ENCODE assay signal across 8 cellular contexts in the genomic region with DNA sequence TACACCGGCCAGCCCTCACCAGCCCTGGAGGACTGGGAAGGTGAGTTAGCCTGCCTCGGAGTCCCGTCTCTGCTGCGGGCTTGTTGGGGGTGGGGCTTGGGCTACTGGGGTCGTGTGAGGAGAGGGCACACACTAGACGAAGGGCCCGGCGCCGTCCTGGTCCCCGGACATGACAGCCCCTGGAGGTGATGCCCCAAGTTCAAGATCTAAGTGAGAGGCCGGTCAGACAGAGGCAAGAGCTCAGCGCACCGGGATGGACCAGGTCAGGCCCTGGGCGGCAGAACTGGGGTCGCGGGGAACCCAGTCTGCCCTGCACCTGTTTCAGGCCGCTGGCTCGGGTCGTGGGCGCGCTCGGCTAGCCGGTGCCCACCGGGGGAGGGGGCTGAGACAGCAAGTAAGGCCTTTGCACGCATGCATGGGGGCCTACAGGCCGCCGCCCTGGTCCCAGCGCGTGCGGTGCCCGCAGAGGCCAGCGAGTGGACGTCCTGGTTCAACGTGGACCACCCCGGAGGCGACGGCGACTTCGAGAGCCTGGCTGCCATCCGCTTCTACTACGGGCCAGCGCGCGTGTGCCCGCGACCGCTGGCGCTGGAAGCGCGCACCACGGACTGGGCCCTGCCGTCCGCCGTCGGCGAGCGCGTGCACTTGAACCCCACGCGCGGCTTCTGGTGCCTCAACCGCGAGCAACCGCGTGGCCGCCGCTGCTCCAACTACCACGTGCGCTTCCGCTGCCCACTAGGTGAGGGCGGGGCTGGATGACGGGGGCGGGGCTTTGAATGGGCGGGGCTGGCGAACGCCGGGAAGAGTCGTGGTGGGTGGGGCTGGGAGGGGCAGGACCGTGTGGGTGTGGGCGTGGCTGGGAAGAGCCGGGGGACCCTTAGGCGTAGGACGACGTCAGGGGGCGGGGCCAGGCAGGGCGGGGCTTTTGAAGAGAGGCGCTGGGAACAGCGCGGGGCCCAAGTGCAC. TPM values are rescaled to one million over a fixed set of nuclear protein-coding genes. Genes with fewer than 3 reads are reported as not detected.
DNase-seq lines count a peak whose midpoint lies in the region; ATAC-seq, FAIRE-seq and TF ChIP-seq lines count a peak whose summit lies in the region.

No MANE protein-coding gene starts in this region.

- peak overlapping the region; percentile 62; the same call in 1 of the 2 replicates for H3K4me2 ChIP-seq in K562 (ENCODE audit: insufficient read depth, low read length)
- H3K4me2 ChIP-seq in HepG2 (ENCODE audit: low read depth, low read length): no peak overlapping the region

- intact Hi-C loops in K562 (cut with micrococcal nuclease) (no loop called here), HepG2 (cut with micrococcal nuclease; ENCODE audit: unreplicated experiment) (no loop called here)

- BruUV-seq in K562 (replicated peaks; lab: Mats Ljungman, UMichigan) (no TSS peak), HepG2 (replicated peaks; lab: Mats Ljungman, UMichigan) (no TSS peak)

- FAIRE-seq in K562 (lab: Jason Lieb, UNC) (peak; percentile 65), HepG2 (lab: Jason Lieb, UNC) (no peak), RCC 7860 (lab: Jason Lieb, UNC) (no peak)

- WGBS in K562 (ENCODE audit: insufficient coverage, low coverage, missing lambda C conversion rate): 65% methylated on average over 47 of the region's 89 CpGs
- WGBS in HepG2 (ENCODE audit: low lambda C conversion rate): 69% methylated on average over 75 of the region's 89 CpGs

- TF ChIP-seq RAD21 in K562 (CRISPR knock-in tag; conservative IDR thresholded peaks at IDR 0.05 in 1 of 2, IDR thresholded peaks at IDR 0.05 in 1 of 2) (no peak), HepG2 (CRISPR knock-in tag; IDR thresholded peaks at IDR 0.05) (no peak)

- H3K27me3 ChIP-seq in K562 (ENCODE audit: control insufficient read depth in 2 of 2, insufficient read depth in 2 of 2, low read length in 2 of 2) (no peaks in the 10 kb centered on the region), HepG2 (ENCODE audit: control insufficient read depth in 1 of 2, insufficient read depth in 2 of 2, low read length in 2 of 2) (peaks cover 0 to 10% of the 10 kb centered on the region in 2 experiments; a peak in 1 of 5 replicates)

- H3K9me1 ChIP-seq in K562 (ENCODE audit: control insufficient read depth, insufficient read depth, low read length): no peaks in the 10 kb centered on the region

- H3K4me1 ChIP-seq in K562 (replicated peaks in 1 of 2; ENCODE audit: control insufficient read depth in 2 of 2, insufficient read depth in 2 of 2, low read length in 2 of 2): peaks cover 2 to 70% of the 10 kb centered on the region in 2 experiments; a peak in 2 of 5 replicates
- H3K4me1 ChIP-seq in HepG2 (ENCODE audit: insufficient read depth, low read length): 0 out of 2 replicates have a peak, but pooled peaks cover 5% of the 10 kb centered on the region

- H3K9ac ChIP-seq in K562 (ENCODE audit: insufficient read depth in 1 of 2, low read depth in 2 of 2, low read length in 2 of 2): no peak overlapping the region; a peak in 1 of 4 replicates
- H3K9ac ChIP-seq in HepG2 (ENCODE audit: insufficient read depth, low read depth, low read length): no peak overlapping the region

- H3K79me2 ChIP-seq in K562 (ENCODE audit: control insufficient read depth, insufficient read depth, low read length) (no peaks in the 10 kb centered on the region), HepG2 (ENCODE audit: insufficient read depth, low read length) (no peaks in the 10 kb centered on the region)

- H2AFZ ChIP-seq in K562 (ENCODE audit: low read depth, low read length) (peak overlapping the region; percentile 82), HepG2 (ENCODE audit: low read length) (no peak overlapping the region)

- H3K9me3 ChIP-seq in K562 (replicated peaks; ENCODE audit: control insufficient read depth, insufficient read depth, low read depth, low read length): no peaks in the 10 kb centered on the region; the same call in 1 of the 2 replicates
- H3K9me3 ChIP-seq in HepG2 (ENCODE audit: low read length): no peaks in the 10 kb centered on the region

- H3K27ac ChIP-seq in K562 (ENCODE audit: extremely low read depth, low read depth, low read length) (peak overlapping the region; percentile 68; the same call in 1 of the 3 replicates), HepG2 (ENCODE audit: extremely low read length, insufficient read depth, low read length) (no peak overlapping the region)

- TF ChIP-seq EP300 in K562 (IDR thresholded peaks at IDR 0.05; ENCODE audit: low read length) (no peak), HepG2 (IDR thresholded peaks at IDR 0.05; ENCODE audit: low read depth in 2 of 2, low read length in 2 of 2) (no peak), HepG2 (CRISPR knock-in tag; IDR thresholded peaks at IDR 0.05; ENCODE audit: borderline replicate concordance) (no peak)

- TF ChIP-seq CTCF in K562 (IDR thresholded peaks at IDR 0.05 in 2 of 3, conservative IDR thresholded peaks at IDR 0.05 in 1 of 3; ENCODE audit: insufficient read depth in 2 of 3, low read depth in 1 of 3, low read length in 3 of 3): no peak
- TF ChIP-seq CTCF in HepG2 (CRISPR knock-in tag; IDR thresholded peaks at IDR 0.05): no peak

- H3K4me3 ChIP-seq in K562: peak overlapping the region; percentile 34
- no peak overlapping the region for H3K4me3 ChIP-seq in HepG2 (replicated peaks in 1 of 3; ENCODE audit: insufficient read depth in 1 of 3, low read depth in 2 of 3, low read length in 3 of 3)

- peak; percentile 64 for DNase-seq in EH (ENCODE audit: low read depth)
- DNase-seq in T1000 (lab: John Stamatoyannopoulos, UW): peak; percentile 27
- DNase-seq in K562 (ENCODE audit: extremely low read depth in 1 of 4, low spot score in 3 of 4): peak; percentile 92 to 97 (median 96)
- DNase-seq in HepG2 (ENCODE audit: low spot score): no peak
- peak; percentile 67 to 83 for DNase-seq in stimulated activated CD8-positive, alpha-beta memory T cell treated with anti-CD3 and anti-CD28 coated beads, Interleukin-2, amount 100 ng/mL, for 48 hours (ENCODE audit: low read depth in 2 of 2)
- DNase-seq in cerebellum (ENCODE audit: low spot score): no peak
- DNase-seq in RCC 7860 (ENCODE audit: low spot score): no peak

- no peak for TF ChIP-seq POLR2A in K562 (conservative IDR thresholded peaks at IDR 0.05)
- no peak for TF ChIP-seq POLR2A in HepG2 (IDR thresholded peaks at IDR 0.05; ENCODE audit: insufficient read depth in 1 of 2, low read depth in 2 of 2, low read length in 2 of 2)

- POLR2A ChIA-PET in K562 (lab: Yijun Ruan, JAX) (interaction anchor here (0.6 kb wide), 1 partner anchor 17 kb away, joined by 3 read pairs; no protein-coding TSS in a partner anchor), HepG2 (lab: Yijun Ruan, JAX) (no interaction called here)

- ATAC-seq in K562 (peak; percentile 88), HepG2 (peak; percentile 3; the same call in 1 of the 3 replicates), GM19397 (IDR thresholded peaks at IDR 0.05; ENCODE audit: unreplicated experiment) (no peak)

- CTCF ChIA-PET in K562 (lab: Yijun Ruan, JAX; ENCODE audit: low intra/inter-chr PET ratio) (no interaction called here), HepG2 (lab: Yijun Ruan, JAX; ENCODE audit: low intra/inter-chr PET ratio, low total read pairs) (no interaction called here)

- in situ Hi-C loops in K562 (cut with MboI) (loop anchor here (25.0 kb wide), 1 partner anchor 97 kb away; a partner anchor contains a TSS), HepG2 (cut with HindIII; ENCODE audit: extremely low pct_ligation_motif_present, low pct_unique_long_range_greater_than_20kb) (loop anchor here (5.0 to 25.0 kb wide), 2 partner anchors 102 to 422 kb away; a partner anchor contains a TSS)

- H4K20me1 ChIP-seq in K562 (replicated peaks; ENCODE audit: control insufficient read depth, insufficient read depth, low read length): no peaks in the 10 kb centered on the region
- H4K20me1 ChIP-seq in HepG2 (ENCODE audit: insufficient read depth, low read length): no peaks in the 10 kb centered on the region

- H3K36me3 ChIP-seq in K562 (ENCODE audit: control insufficient read depth, insufficient read depth, low read length) (no peaks in the 10 kb centered on the region), HepG2 (replicated peaks in 1 of 2; ENCODE audit: control insufficient read depth in 1 of 2, insufficient read depth in 2 of 2, low read length in 2 of 2) (no peaks in the 10 kb centered on the region)

RNA-seq across cellular contexts. Expression of a gene that starts 2.0 kb away (rescaled TPM):
- total RNA-seq in K562 (2011; cell fraction: chromatin; rRNA removed; ENCODE audit: low replicate concordance): 0.09 and 0.56 TPM in 2 replicates
- total RNA-seq in K562 (2011; cell fraction: nucleolus; rRNA removed): 0.53 and 0.67 TPM in 2 replicates
- total RNA-seq in K562 (2011; cell fraction: nucleoplasm; rRNA removed): 0.29 and 0.46 TPM in 2 replicates
- 0.23 and 0.33 TPM in 2 replicates for total RNA-seq in K562 (2014; rRNA removed)
- total RNA-seq in K562 (2014; rRNA removed; fragmentation: Illumina TruSeq; extraction: Trizol): 0.04 TPM in 1 of 2 replicates, not detected in the other
- total RNA-seq in K562 (2015; rRNA removed; fragmentation: Illumina TruSeq; extraction: Trizol): 0.08 and 0.11 TPM in 2 replicates
- 0.29 and 0.35 TPM in 2 replicates for total RNA-seq in K562 (2021)
- 0.04 and 0.07 TPM in 2 replicates for polyA plus RNA-seq in K562 (2011; rRNA removed)
- 0.01 and 0.67 TPM in 2 replicates for polyA plus RNA-seq in K562 (2011; cell fraction: cytosol; rRNA removed)
- 0.22 and 0.77 TPM in 2 replicates for polyA plus RNA-seq in K562 (2011; cell fraction: nucleus; rRNA removed)
- polyA plus RNA-seq in K562 (2012): 0.05 and 0.29 TPM in 2 replicates
- polyA plus RNA-seq in K562 (2014; fragmentation: Illumina TruSeq; extraction: Trizol): 0.04 TPM in 2 replicates
- polyA plus RNA-seq in K562 (2014; fragmentation: Nextera tagmentation; extraction: Ambion mirVana): not detected
- 0.05 and 0.31 TPM in 2 replicates for polyA plus RNA-seq in K562 (2014; rRNA removed)
- 0.14 TPM in 1 of 2 replicates, not detected in the other for polyA minus RNA-seq in K562 (2011; rRNA and poly(A)+ RNA removed)
- polyA minus RNA-seq in K562 (2011; cell fraction: cytosol; rRNA and poly(A)+ RNA removed): not detected in 2 replicates
- polyA minus RNA-seq in K562 (2011; cell fraction: nucleus; rRNA and poly(A)+ RNA removed): 0.22 and 0.27 TPM in 2 replicates
- total RNA-seq in HepG2 (2016; rRNA removed; fragmentation: Illumina TruSeq; extraction: Trizol): 0.09 TPM in 1 of 2 replicates, not detected in the other
- not detected in 2 replicates for total RNA-seq in HepG2 (2016; cell fraction: cytosol; rRNA removed; fragmentation: Illumina TruSeq; extraction: Trizol; ENCODE audit: low read depth)
- total RNA-seq in HepG2 (2016; cell fraction: insoluble cytoplasmic fraction; rRNA removed; fragmentation: Illumina TruSeq; extraction: Trizol): 0.15 TPM in 1 of 2 replicates, not detected in the other
- not detected in 2 replicates for total RNA-seq in HepG2 (2016; cell fraction: membrane; rRNA removed; fragmentation: Illumina TruSeq; extraction: Trizol)
- 0.16 and 0.19 TPM in 2 replicates for total RNA-seq in HepG2 (2016; cell fraction: nucleus; rRNA removed; fragmentation: Illumina TruSeq; extraction: Trizol)
- 0.18 and 0.37 TPM in 2 replicates for polyA plus RNA-seq in HepG2 (2011; rRNA removed)
- polyA plus RNA-seq in HepG2 (2011; cell fraction: cytosol; rRNA removed): 0.16 and 0.19 TPM in 2 replicates
- 0.66 and 0.74 TPM in 2 replicates for polyA plus RNA-seq in HepG2 (2011; cell fraction: nucleus; rRNA removed)
- polyA plus RNA-seq in HepG2 (2012): 0.31 and 0.51 TPM in 2 replicates
- not detected in 2 replicates for polyA plus RNA-seq in HepG2 (2016; cell fraction: cytosol; fragmentation: Illumina TruSeq; extraction: Trizol; ENCODE audit: low read depth)
- 0.05 and 0.12 TPM in 2 replicates for polyA plus RNA-seq in HepG2 (2016; cell fraction: insoluble cytoplasmic fraction; fragmentation: Illumina TruSeq; extraction: Trizol; ENCODE audit: low read depth)
- not detected in 2 replicates for polyA plus RNA-seq in HepG2 (2016; cell fraction: membrane; fragmentation: Illumina TruSeq; extraction: Trizol; ENCODE audit: low read depth)
- 0.35 and 0.44 TPM in 2 replicates for polyA plus RNA-seq in HepG2 (2016; cell fraction: nucleus; fragmentation: Illumina TruSeq; extraction: Trizol; ENCODE audit: insufficient read depth, low read depth)
- 0.20 and 0.30 TPM in 2 replicates for polyA minus RNA-seq in HepG2 (2011; rRNA and poly(A)+ RNA removed; ENCODE audit: low replicate concordance)
- 0.26 and 0.30 TPM in 2 replicates for polyA minus RNA-seq in HepG2 (2011; cell fraction: cytosol; rRNA and poly(A)+ RNA removed)
- 0.26 and 0.37 TPM in 2 replicates for polyA minus RNA-seq in HepG2 (2011; cell fraction: nucleus; rRNA and poly(A)+ RNA removed)
- total RNA-seq in cerebellum: 0.64 TPM

RNA-seq across cellular contexts. Expression of a gene that starts 11.3 kb away (rescaled TPM):
- total RNA-seq in K562 (2011; cell fraction: chromatin; rRNA removed; ENCODE audit: low replicate concordance): 31.5 and 32.8 TPM in 2 replicates
- 14.5 and 16.2 TPM in 2 replicates for total RNA-seq in K562 (2011; cell fraction: nucleolus; rRNA removed)
- 22.3 and 39.8 TPM in 2 replicates for total RNA-seq in K562 (2011; cell fraction: nucleoplasm; rRNA removed)
- total RNA-seq in K562 (2014; rRNA removed) (1.3 and 1.5 TPM in 2 replicates), K562 (2014; rRNA removed; fragmentation: Illumina TruSeq; extraction: Trizol) (0.86 and 0.98 TPM in 2 replicates), K562 (2015; rRNA removed; fragmentation: Illumina TruSeq; extraction: Trizol) (1.1 TPM in 2 replicates), K562 (2021) (3.6 and 4.8 TPM in 2 replicates), HepG2 (2016; rRNA removed; fragmentation: Illumina TruSeq; extraction: Trizol) (0.32 and 0.89 TPM in 2 replicates), cerebellum (2.8 TPM)
- polyA plus RNA-seq in K562 (2011; rRNA removed) (1.0 and 1.6 TPM in 2 replicates), K562 (2014; fragmentation: Illumina TruSeq; extraction: Trizol) (2.9 and 3.8 TPM in 2 replicates), K562 (2014; fragmentation: Nextera tagmentation; extraction: Ambion mirVana) (under 1 TPM in 1 of 2 experiments, not detected in 1; 0.04 TPM), K562 (2014; rRNA removed) (4.8 and 5.8 TPM in 2 replicates), HepG2 (2011; rRNA removed) (4.0 TPM in 2 replicates)
- 0.86 and 2.6 TPM in 2 replicates for polyA plus RNA-seq in K562 (2011; cell fraction: cytosol; rRNA removed)
- 12.5 and 30.5 TPM in 2 replicates for polyA plus RNA-seq in K562 (2011; cell fraction: nucleus; rRNA removed)
- 4.6 and 18.0 TPM in 2 replicates for polyA plus RNA-seq in K562 (2012)
- polyA minus RNA-seq in K562 (2011; rRNA and poly(A)+ RNA removed): 0.81 and 1.1 TPM in 2 replicates
- polyA minus RNA-seq in K562 (2011; cell fraction: cytosol; rRNA and poly(A)+ RNA removed): 0.46 and 1.0 TPM in 2 replicates
- polyA minus RNA-seq in K562 (2011; cell fraction: nucleus; rRNA and poly(A)+ RNA removed): 2.4 and 2.7 TPM in 2 replicates
- 0.30 and 0.44 TPM in 2 replicates for total RNA-seq in HepG2 (2016; cell fraction: cytosol; rRNA removed; fragmentation: Illumina TruSeq; extraction: Trizol; ENCODE audit: low read depth)
- 0.19 and 0.69 TPM in 2 replicates for total RNA-seq in HepG2 (2016; cell fraction: insoluble cytoplasmic fraction; rRNA removed; fragmentation: Illumina TruSeq; extraction: Trizol)
- total RNA-seq in HepG2 (2016; cell fraction: membrane; rRNA removed; fragmentation: Illumina TruSeq; extraction: Trizol): 0.28 and 0.41 TPM in 2 replicates
- 1.1 and 1.4 TPM in 2 replicates for total RNA-seq in HepG2 (2016; cell fraction: nucleus; rRNA removed; fragmentation: Illumina TruSeq; extraction: Trizol)
- 0.47 and 1.4 TPM in 2 replicates for polyA plus RNA-seq in HepG2 (2011; cell fraction: cytosol; rRNA removed)
- polyA plus RNA-seq in HepG2 (2011; cell fraction: nucleus; rRNA removed): 61.3 and 67.2 TPM in 2 replicates
- 5.6 and 8.4 TPM in 2 replicates for polyA plus RNA-seq in HepG2 (2012)
- 0.37 TPM in 1 of 2 replicates, not detected in the other for polyA plus RNA-seq in HepG2 (2016; cell fraction: cytosol; fragmentation: Illumina TruSeq; extraction: Trizol; ENCODE audit: low read depth)
- polyA plus RNA-seq in HepG2 (2016; cell fraction: insoluble cytoplasmic fraction; fragmentation: Illumina TruSeq; extraction: Trizol; ENCODE audit: low read depth): 0.09 TPM in 1 of 2 replicates, not detected in the other
- not detected in 2 replicates for polyA plus RNA-seq in HepG2 (2016; cell fraction: membrane; fragmentation: Illumina TruSeq; extraction: Trizol; ENCODE audit: low read depth)
- polyA plus RNA-seq in HepG2 (2016; cell fraction: nucleus; fragmentation: Illumina TruSeq; extraction: Trizol; ENCODE audit: insufficient read depth, low read depth): 9.8 and 10.6 TPM in 2 replicates
- 0.86 and 2.2 TPM in 2 replicates for polyA minus RNA-seq in HepG2 (2011; rRNA and poly(A)+ RNA removed; ENCODE audit: low replicate concordance)
- 0.49 TPM in 1 of 2 replicates, not detected in the other for polyA minus RNA-seq in HepG2 (2011; cell fraction: cytosol; rRNA and poly(A)+ RNA removed)
- polyA minus RNA-seq in HepG2 (2011; cell fraction: nucleus; rRNA and poly(A)+ RNA removed): 5.0 and 5.3 TPM in 2 replicates

RNA-seq across cellular contexts. Expression of a gene that starts 24.0 kb away (rescaled TPM):
- total RNA-seq in K562 (2011; cell fraction: chromatin; rRNA removed; ENCODE audit: low replicate concordance): 115 and 283 TPM in 2 replicates
- total RNA-seq in K562 (2011; cell fraction: nucleolus; rRNA removed): 289 and 359 TPM in 2 replicates
- 176 and 255 TPM in 2 replicates for total RNA-seq in K562 (2011; cell fraction: nucleoplasm; rRNA removed)
- total RNA-seq in K562 (2014; rRNA removed) (386 and 429 TPM in 2 replicates), K562 (2014; rRNA removed; fragmentation: Illumina TruSeq; extraction: Trizol) (74.8 and 146 TPM in 2 replicates), K562 (2015; rRNA removed; fragmentation: Illumina TruSeq; extraction: Trizol) (397 and 447 TPM in 2 replicates), K562 (2021) (522 and 559 TPM in 2 replicates), HepG2 (2016; rRNA removed; fragmentation: Illumina TruSeq; extraction: Trizol) (278 and 337 TPM in 2 replicates), cerebellum (70.6 TPM)
- polyA plus RNA-seq in K562 (2011; rRNA removed) (340 and 343 TPM in 2 replicates), K562 (2014; fragmentation: Illumina TruSeq; extraction: Trizol) (298 and 395 TPM in 2 replicates), K562 (2014; fragmentation: Nextera tagmentation; extraction: Ambion mirVana) (100 to 1,000 TPM; 263 to 440 TPM), K562 (2014; rRNA removed) (596 and 801 TPM in 2 replicates), HepG2 (2011; rRNA removed) (366 and 368 TPM in 2 replicates)
- 881 and 1,009 TPM in 2 replicates for polyA plus RNA-seq in K562 (2011; cell fraction: cytosol; rRNA removed)
- 249 and 320 TPM in 2 replicates for polyA plus RNA-seq in K562 (2011; cell fraction: nucleus; rRNA removed)
- polyA plus RNA-seq in K562 (2012): 401 and 675 TPM in 2 replicates
- polyA minus RNA-seq in K562 (2011; rRNA and poly(A)+ RNA removed): 72.8 and 113 TPM in 2 replicates
- polyA minus RNA-seq in K562 (2011; cell fraction: cytosol; rRNA and poly(A)+ RNA removed): 98.7 and 142 TPM in 2 replicates
- polyA minus RNA-seq in K562 (2011; cell fraction: nucleus; rRNA and poly(A)+ RNA removed): 52.4 and 62.5 TPM in 2 replicates
- 98.4 and 99.8 TPM in 2 replicates for total RNA-seq in HepG2 (2016; cell fraction: cytosol; rRNA removed; fragmentation: Illumina TruSeq; extraction: Trizol; ENCODE audit: low read depth)
- 323 and 362 TPM in 2 replicates for total RNA-seq in HepG2 (2016; cell fraction: insoluble cytoplasmic fraction; rRNA removed; fragmentation: Illumina TruSeq; extraction: Trizol)
- 84.6 and 89.0 TPM in 2 replicates for total RNA-seq in HepG2 (2016; cell fraction: membrane; rRNA removed; fragmentation: Illumina TruSeq; extraction: Trizol)
- 193 and 208 TPM in 2 replicates for total RNA-seq in HepG2 (2016; cell fraction: nucleus; rRNA removed; fragmentation: Illumina TruSeq; extraction: Trizol)
- 715 and 846 TPM in 2 replicates for polyA plus RNA-seq in HepG2 (2011; cell fraction: cytosol; rRNA removed)
- polyA plus RNA-seq in HepG2 (2011; cell fraction: nucleus; rRNA removed): 199 and 226 TPM in 2 replicates
- polyA plus RNA-seq in HepG2 (2012): 207 and 262 TPM in 2 replicates
- polyA plus RNA-seq in HepG2 (2016; cell fraction: cytosol; fragmentation: Illumina TruSeq; extraction: Trizol; ENCODE audit: low read depth): 72.4 and 85.3 TPM in 2 replicates
- 186 TPM in 2 replicates for polyA plus RNA-seq in HepG2 (2016; cell fraction: insoluble cytoplasmic fraction; fragmentation: Illumina TruSeq; extraction: Trizol; ENCODE audit: low read depth)
- polyA plus RNA-seq in HepG2 (2016; cell fraction: membrane; fragmentation: Illumina TruSeq; extraction: Trizol; ENCODE audit: low read depth): 52.4 and 56.3 TPM in 2 replicates
- polyA plus RNA-seq in HepG2 (2016; cell fraction: nucleus; fragmentation: Illumina TruSeq; extraction: Trizol; ENCODE audit: insufficient read depth, low read depth): 235 and 237 TPM in 2 replicates
- polyA minus RNA-seq in HepG2 (2011; rRNA and poly(A)+ RNA removed; ENCODE audit: low replicate concordance): 73.2 and 83.5 TPM in 2 replicates
- polyA minus RNA-seq in HepG2 (2011; cell fraction: cytosol; rRNA and poly(A)+ RNA removed): 58.6 and 70.0 TPM in 2 replicates
- 42.1 and 44.4 TPM in 2 replicates for polyA minus RNA-seq in HepG2 (2011; cell fraction: nucleus; rRNA and poly(A)+ RNA removed)

RNA-seq across cellular contexts. Expression of a gene that starts 24.7 kb away (rescaled TPM):
- total RNA-seq in K562 (2011; cell fraction: chromatin; rRNA removed; ENCODE audit: low replicate concordance): 1.3 and 7.5 TPM in 2 replicates
- total RNA-seq in K562 (2011; cell fraction: nucleolus; rRNA removed): 14.5 and 15.7 TPM in 2 replicates
- total RNA-seq in K562 (2011; cell fraction: nucleoplasm; rRNA removed): 4.5 TPM in 2 replicates
- total RNA-seq in K562 (2014; rRNA removed) (2.0 and 2.1 TPM in 2 replicates), K562 (2014; rRNA removed; fragmentation: Illumina TruSeq; extraction: Trizol) (0.22 TPM in 1 of 2 replicates, not detected in the other), K562 (2015; rRNA removed; fragmentation: Illumina TruSeq; extraction: Trizol) (0.76 and 0.90 TPM in 2 replicates), K562 (2021) (2.4 and 2.6 TPM in 2 replicates), HepG2 (2016; rRNA removed; fragmentation: Illumina TruSeq; extraction: Trizol) (0.71 and 0.86 TPM in 2 replicates), cerebellum (1.2 TPM)
- polyA plus RNA-seq in K562 (2011; rRNA removed) (0.93 and 1.8 TPM in 2 replicates), K562 (2014; fragmentation: Illumina TruSeq; extraction: Trizol) (0.21 and 0.39 TPM in 2 replicates), K562 (2014; fragmentation: Nextera tagmentation; extraction: Ambion mirVana) (not detected), K562 (2014; rRNA removed) (2.4 and 3.9 TPM in 2 replicates), HepG2 (2011; rRNA removed) (1.2 and 2.0 TPM in 2 replicates)
- polyA plus RNA-seq in K562 (2011; cell fraction: cytosol; rRNA removed): 2.5 and 7.7 TPM in 2 replicates
- 3.6 and 7.5 TPM in 2 replicates for polyA plus RNA-seq in K562 (2011; cell fraction: nucleus; rRNA removed)
- 1.3 and 2.7 TPM in 2 replicates for polyA plus RNA-seq in K562 (2012)
- 0.54 and 0.67 TPM in 2 replicates for polyA minus RNA-seq in K562 (2011; rRNA and poly(A)+ RNA removed)
- 1.4 TPM in 1 of 2 replicates, not detected in the other for polyA minus RNA-seq in K562 (2011; cell fraction: cytosol; rRNA and poly(A)+ RNA removed)
- polyA minus RNA-seq in K562 (2011; cell fraction: nucleus; rRNA and poly(A)+ RNA removed): 7.4 and 9.3 TPM in 2 replicates
- total RNA-seq in HepG2 (2016; cell fraction: cytosol; rRNA removed; fragmentation: Illumina TruSeq; extraction: Trizol; ENCODE audit: low read depth): 0.35 and 0.40 TPM in 2 replicates
- total RNA-seq in HepG2 (2016; cell fraction: insoluble cytoplasmic fraction; rRNA removed; fragmentation: Illumina TruSeq; extraction: Trizol): 0.65 and 0.85 TPM in 2 replicates
- 0.83 and 1.3 TPM in 2 replicates for total RNA-seq in HepG2 (2016; cell fraction: membrane; rRNA removed; fragmentation: Illumina TruSeq; extraction: Trizol)
- total RNA-seq in HepG2 (2016; cell fraction: nucleus; rRNA removed; fragmentation: Illumina TruSeq; extraction: Trizol): 0.50 and 1.3 TPM in 2 replicates
- 1.4 and 2.8 TPM in 2 replicates for polyA plus RNA-seq in HepG2 (2011; cell fraction: cytosol; rRNA removed)
- polyA plus RNA-seq in HepG2 (2011; cell fraction: nucleus; rRNA removed): 6.3 and 8.3 TPM in 2 replicates
- polyA plus RNA-seq in HepG2 (2012): 0.81 and 1.2 TPM in 2 replicates
- polyA plus RNA-seq in HepG2 (2016; cell fraction: cytosol; fragmentation: Illumina TruSeq; extraction: Trizol; ENCODE audit: low read depth): 0.16 and 0.19 TPM in 2 replicates
- polyA plus RNA-seq in HepG2 (2016; cell fraction: insoluble cytoplasmic fraction; fragmentation: Illumina TruSeq; extraction: Trizol; ENCODE audit: low read depth): 1.1 and 1.7 TPM in 2 replicates
- 0.68 and 0.82 TPM in 2 replicates for polyA plus RNA-seq in HepG2 (2016; cell fraction: membrane; fragmentation: Illumina TruSeq; extraction: Trizol; ENCODE audit: low read depth)
- 1.3 and 2.4 TPM in 2 replicates for polyA plus RNA-seq in HepG2 (2016; cell fraction: nucleus; fragmentation: Illumina TruSeq; extraction: Trizol; ENCODE audit: insufficient read depth, low read depth)
- polyA minus RNA-seq in HepG2 (2011; rRNA and poly(A)+ RNA removed; ENCODE audit: low replicate concordance): 2.0 and 5.3 TPM in 2 replicates
- 1.3 and 1.5 TPM in 2 replicates for polyA minus RNA-seq in HepG2 (2011; cell fraction: cytosol; rRNA and poly(A)+ RNA removed)
- polyA minus RNA-seq in HepG2 (2011; cell fraction: nucleus; rRNA and poly(A)+ RNA removed): 1.9 and 3.7 TPM in 2 replicates

Comparison
In these comparisons a context has a peak if more than half of its experiments do, and no peak if none do; other contexts are left out.
1. DNase-seq: peak in EH (single experiment), T1000 (single experiment), K562 (4 of 4) and stimulated activated CD8-positive, alpha-beta memory T cell treated with anti-CD3 and anti-CD28 coated beads, Interleukin-2, amount 100 ng/mL, for 48 hours (2 of 2); none in HepG2 (single experiment), cerebellum (single experiment) and RCC 7860 (single experiment).